Comparison of ENCODE assay signal across 15 cellular contexts in the genomic region with DNA sequence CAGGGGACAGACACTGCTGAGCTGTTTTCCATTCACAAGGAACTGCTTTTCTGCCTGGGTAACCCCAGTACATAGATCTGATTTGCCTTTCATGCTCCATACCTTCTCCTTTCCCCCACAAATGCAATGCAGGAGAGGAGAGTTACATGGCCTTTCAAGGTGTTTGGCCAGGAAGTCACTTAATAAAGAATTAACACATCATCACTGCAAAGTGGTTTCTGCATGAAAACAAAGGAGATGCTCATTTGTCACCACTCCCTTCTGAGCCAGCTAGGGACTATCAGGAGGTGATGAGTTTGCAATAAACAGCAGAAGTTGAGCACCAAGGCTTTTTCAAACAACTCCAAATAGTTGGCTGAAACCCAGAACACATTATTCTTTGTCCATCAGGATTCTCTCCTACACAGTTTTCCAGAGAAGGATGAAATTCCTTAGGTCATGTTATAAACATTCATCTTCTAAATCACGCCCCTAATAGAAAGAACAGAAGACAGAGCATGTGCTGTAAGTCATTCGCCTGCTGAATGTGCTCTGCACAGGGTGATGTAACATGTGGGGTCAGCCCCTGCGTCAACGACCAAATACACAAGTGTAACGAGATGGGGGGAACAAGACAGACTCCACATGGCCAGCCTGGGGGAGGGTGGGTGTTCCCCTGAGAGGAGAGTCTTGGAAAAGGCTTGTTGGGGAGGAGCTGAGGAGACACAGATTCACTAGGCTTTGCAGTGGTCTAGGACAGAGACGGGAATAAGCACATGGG.
A peak's percentile ranks its signal among the peaks of the same experiment; 100 is the strongest.
DNase-seq lines count a peak whose midpoint lies in the region; ATAC-seq and TF ChIP-seq lines count a peak whose summit lies in the region.
"Had no signal": no experiment of that assay in that cellular context is flagged by ENCODE, and none has a peak within 500 bp of the region (broad histone marks: within the 10 kb centered on the region; RNA-seq: fewer than 3 reads in every experiment).

No MANE protein-coding gene starts in this region.

- 51 to 58% methylated on average over 6 of the region's 6 CpGs for WGBS in heart right ventricle, 2 donors
- no CpG with 5 or more reads among the region's 6 CpGs for WGBS in mesendoderm (ENCODE audit: extremely low coverage, insufficient coverage, low lambda C conversion rate)
- 64 to 71% methylated on average over 5 to 6 of the region's 6 CpGs for WGBS in transverse colon (ENCODE audit: low coverage in 1 of 2), 2 donors

- H3K4ac ChIP-seq in mesendoderm (ENCODE audit: low read depth, low read length), result no peak overlapping the region

- H2AK5ac ChIP-seq in mesendoderm (ENCODE audit: low read length), result peak overlapping the region; percentile 36

- H3K27ac ChIP-seq in heart right ventricle (no peak overlapping the region), mesendoderm (ENCODE audit: low read depth, low read length) (no peak overlapping the region), transverse colon (peak overlapping the region; percentile 14 to 80 (median 61))
- H3K27ac ChIP-seq: dorsolateral prefrontal cortex, HL-60, KMS-11 had no signal

- ATAC-seq in heart right ventricle (peak in 7 of 8 donors; percentile 68 to 93 (median 75)), GM19351 (IDR thresholded peaks at IDR 0.05; ENCODE audit: unreplicated experiment) (no peak), HG03432 (IDR thresholded peaks at IDR 0.05; ENCODE audit: unreplicated experiment) (no peak)
- ATAC-seq: stimulated activated naive B cell treated with anti-CD40 and anti-IgM and Interleukin-4, amounts not matched to agents 10 μg/mL and 1 μg/mL and 100 μg/mL, for 72 hours had no signal

- H3K4me1 ChIP-seq in heart right ventricle (peaks cover 0 to 14% (median 7%) of the 10 kb centered on the region in 9 donors), mesendoderm (ENCODE audit: control insufficient read depth, low read depth, low read length) (peaks cover 5% of the 10 kb centered on the region), transverse colon (peaks cover 0 to 5% (median 2%) of the 10 kb centered on the region in 4 donors)

- H2BK120ac ChIP-seq in mesendoderm (ENCODE audit: low read depth, low read length), result no peak overlapping the region

- no peak overlapping the region for H3K4me2 ChIP-seq in mesendoderm (ENCODE audit: low read length)
- H3K4me2 ChIP-seq: KMS-11 had no signal

- H3K56ac ChIP-seq in mesendoderm (ENCODE audit: low read length), result no peak overlapping the region

- H3K36me3 ChIP-seq in heart right ventricle (no peaks in the 10 kb centered on the region), mesendoderm (ENCODE audit: control insufficient read depth, insufficient read depth, low read length) (no peaks in the 10 kb centered on the region), transverse colon (no peaks in the 10 kb centered on the region)

- no peak for TF ChIP-seq CTCF in heart right ventricle (IDR thresholded peaks at IDR 0.05)
- no peak for TF ChIP-seq CTCF in transverse colon (IDR thresholded peaks at IDR 0.05)

- no peaks in the 10 kb centered on the region for H3K79me1 ChIP-seq in mesendoderm (ENCODE audit: low read length)

- in situ Hi-C loops in transverse colon (cut with MboI; ENCODE audit: low pct_ligation_motif_present in 1 of 4, low pct_unique_long_range_greater_than_20kb in 1 of 4, low sequenced_read_pairs in 3 of 4) (loop anchor here in 1 of 4 donors (10.0 kb wide), 1 partner anchor 443 kb away; no protein-coding TSS in a partner anchor), KBM-7 (cut with MboI; ENCODE audit: low pct_unique_long_range_greater_than_20kb, low sequenced_read_pairs) (loop anchor here (25.0 kb wide), 1 partner anchor 425 kb away; no protein-coding TSS in a partner anchor)

- DNase-seq in SK-N-DZ (ENCODE audit: low spot score) (peak; percentile 85), heart right ventricle (peak; percentile 24 to 34), mesendoderm (peak; percentile 76), transverse colon (peak; percentile 54), KBM-7 (no peak), DMS 273 treated with DMSO at 0.1 percent for 48 hours (lab: John Stamatoyannopoulos, UW) (no peak)
- DNase-seq: activated CD4-positive, CD25-positive, alpha-beta regulatory T cell treated with anti-CD3 and anti-CD28 coated beads, Interleukin-2, amount 50 U/mL, for 72 hours; activated CD8-positive, alpha-beta memory T cell treated with anti-CD3 and anti-CD28 coated beads, Interleukin-2, amount 50 U/mL, for 4 hours; activated naive CD4-positive, alpha-beta T cell treated with anti-CD3 and anti-CD28 coated beads, Interleukin-2, amount 10 ng/mL, durations not matched to agents 7 days and 5 days; dorsolateral prefrontal cortex; stimulated activated naive B cell treated with anti-CD40 and anti-IgM and Interleukin-4, amounts not matched to agents 10 μg/mL and 1 μg/mL and 100 μg/mL, for 72 hours had no signal

- no peaks in the 10 kb centered on the region for H3K79me2 ChIP-seq in mesendoderm (ENCODE audit: control insufficient read depth, insufficient read depth, low read length)

- H3K4me3 ChIP-seq in heart right ventricle (no peak overlapping the region), mesendoderm (ENCODE audit: low read length) (no peak overlapping the region), transverse colon (no peak overlapping the region)
- H3K4me3 ChIP-seq: dorsolateral prefrontal cortex had no signal

- intact Hi-C loops in heart right ventricle (cut with DNase I) (loop anchor here in 2 of 10 donors (5.0 to 10.0 kb wide), 2 partner anchors 35 to 293 kb away; no protein-coding TSS in a partner anchor), transverse colon (cut with DNase I; ENCODE audit: low total_unique reads) (loop anchor here (5.0 kb wide), 1 partner anchor 35 kb away; no protein-coding TSS in a partner anchor)

- no peak overlapping the region for H2BK5ac ChIP-seq in mesendoderm (ENCODE audit: low read length)

- no peak for TF ChIP-seq POLR2A in transverse colon (IDR thresholded peaks at IDR 0.05)

- H3K9me3 ChIP-seq in heart right ventricle (no peaks in the 10 kb centered on the region), transverse colon (no peaks in the 10 kb centered on the region)

- H3K27me3 ChIP-seq in heart right ventricle (no peaks in the 10 kb centered on the region), mesendoderm (ENCODE audit: insufficient read depth, low read length, poor library complexity) (no peaks in the 10 kb centered on the region), transverse colon (no peaks in the 10 kb centered on the region)
- H3K27me3 ChIP-seq: dorsolateral prefrontal cortex had no signal

- H3K9ac ChIP-seq in mesendoderm (ENCODE audit: low read length), result no peak overlapping the region
- H3K9ac ChIP-seq: KMS-11 had no signal

- no peak overlapping the region for H4K5ac ChIP-seq in mesendoderm (ENCODE audit: low read length)

- H3K18ac ChIP-seq in mesendoderm (ENCODE audit: low read length), result no peak overlapping the region

- TF ChIP-seq EP300 in transverse colon (IDR thresholded peaks at IDR 0.05; ENCODE audit: low read depth), result peak; percentile 97

- no peak overlapping the region for H4K8ac ChIP-seq in mesendoderm (ENCODE audit: low read depth, low read length)

- peak overlapping the region; percentile 74 for H3K23ac ChIP-seq in mesendoderm (ENCODE audit: low read length)

- no peak overlapping the region for H2BK15ac ChIP-seq in mesendoderm (replicated peaks; ENCODE audit: low read depth)

Comparison
In these comparisons a context has a peak if more than half of its experiments do, and no peak if none do; other contexts are left out.
1. DNase-seq: peak in SK-N-DZ (single experiment), heart right ventricle (2 of 2), mesendoderm (single experiment) and transverse colon (single experiment); none in KBM-7 (single experiment) and DMS 273 treated with DMSO at 0.1 percent for 48 hours (single experiment).
2. ATAC-seq: peak in heart right ventricle (7 of 8); none in GM19351 (single experiment) and HG03432 (single experiment).
3. H3K27ac ChIP-seq: peak in transverse colon (4 of 4); none in heart right ventricle (0 of 10) and mesendoderm (single experiment).